8 cellular contexts compared by ENCODE assay signal in the genomic region with DNA sequence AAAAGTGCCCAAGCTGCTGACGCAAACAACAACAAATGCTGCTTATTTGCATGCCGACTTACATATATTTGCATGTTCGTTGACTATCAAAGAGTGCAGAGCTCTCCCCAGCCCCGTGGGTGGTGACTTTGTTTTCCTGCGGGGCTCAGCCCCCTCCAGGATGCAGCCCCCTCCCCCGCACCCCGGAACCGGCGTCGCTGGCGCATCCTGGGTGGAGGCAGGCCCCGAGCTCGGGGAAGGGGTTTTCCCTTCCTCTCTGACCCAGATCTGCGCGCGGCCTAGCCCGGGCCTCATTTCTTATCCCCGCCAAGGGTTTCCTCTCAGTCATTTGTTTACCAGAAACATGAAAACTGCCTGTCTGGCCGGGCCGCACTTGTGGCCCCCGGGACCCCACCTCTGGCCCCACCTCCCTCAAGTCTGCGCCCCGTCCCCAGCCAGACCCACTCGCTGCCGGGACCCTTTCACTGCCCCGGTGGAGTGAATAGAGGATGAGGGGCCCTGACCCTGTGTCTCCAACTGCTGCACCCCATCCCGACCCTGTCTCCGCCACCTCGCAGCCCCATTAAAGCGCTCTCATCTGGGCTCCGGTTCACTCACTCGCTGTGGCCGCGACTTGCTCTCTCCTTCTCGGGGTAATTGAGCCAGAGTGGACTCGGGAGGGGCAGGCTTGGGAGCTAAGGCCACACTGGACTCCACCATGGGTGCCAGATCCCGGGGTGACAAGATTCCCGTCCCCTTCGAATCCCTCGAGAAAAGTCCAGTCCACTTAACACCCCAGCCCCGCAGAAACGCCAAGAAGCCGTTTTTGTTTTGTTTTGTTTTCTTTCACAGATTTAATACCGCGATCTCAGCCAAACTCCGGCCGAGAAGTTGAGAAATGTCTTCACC. TPM values are rescaled to one million over a fixed set of nuclear protein-coding genes. Genes with fewer than 3 reads are reported as not detected.
DNase-seq lines count a peak whose midpoint lies in the region; TF ChIP-seq lines count a peak whose summit lies in the region.
"Had no signal": no experiment of that assay in that cellular context is flagged by ENCODE, and none has a peak within 500 bp of the region (broad histone marks: within the 10 kb centered on the region; RNA-seq: fewer than 3 reads in every experiment).

No MANE protein-coding gene starts in this region.

- H3K4me2 ChIP-seq in osteoblast (ENCODE audit: insufficient read depth, low read length) = no peak overlapping the region

- in situ Hi-C loops in transverse colon (cut with MboI; ENCODE audit: low pct_ligation_motif_present in 1 of 4, low pct_unique_long_range_greater_than_20kb in 1 of 4, low sequenced_read_pairs in 3 of 4) = no loop called here
- in situ Hi-C loops in HAP-1 (cut with MboI; ENCODE audit: low sequenced_read_pairs) = no loop called here

- H3K79me2 ChIP-seq in osteoblast (ENCODE audit: insufficient read depth, low read length) = no peaks in the 10 kb centered on the region

- no peaks in the 10 kb centered on the region for H4K20me1 ChIP-seq in osteoblast (ENCODE audit: insufficient read depth, low read length)

- intact Hi-C loops in transverse colon (cut with DNase I; ENCODE audit: low total_unique reads) = no loop called here

- H3K4me3 ChIP-seq in osteoblast (ENCODE audit: insufficient read depth, low read length) (no peak overlapping the region), transverse colon (peak overlapping the region in 2 of 4 donors; percentile 8 to 32), HAP-1 (no peak overlapping the region)

- H2AFZ ChIP-seq in osteoblast (ENCODE audit: low read length) = no peak overlapping the region

- no peak for TF ChIP-seq POLR2A in transverse colon (IDR thresholded peaks at IDR 0.05)

- H3K27ac ChIP-seq in osteoblast (ENCODE audit: low read depth, low read length) (no peak overlapping the region), transverse colon (peak overlapping the region in 3 of 4 donors; percentile 41 to 57 (median 52))
- H3K27ac ChIP-seq: neutrophil had no signal

- H3K36me3 ChIP-seq in osteoblast (ENCODE audit: insufficient read depth, low read length) (peaks cover 8% of the 10 kb centered on the region), transverse colon (no peaks in the 10 kb centered on the region), HAP-1 (replicated peaks) (no peaks in the 10 kb centered on the region)
- H3K36me3 ChIP-seq: neutrophil had no signal

- no peak for TF ChIP-seq CTCF in osteoblast (IDR thresholded peaks at IDR 0.05; ENCODE audit: extremely low read depth, low read depth, low read length)
- TF ChIP-seq CTCF in transverse colon (IDR thresholded peaks at IDR 0.05) = no peak

- H3K4me1 ChIP-seq in osteoblast (ENCODE audit: insufficient read depth, low read length) (no peaks in the 10 kb centered on the region), transverse colon (no peaks in the 10 kb centered on the region), HAP-1 (no peaks in the 10 kb centered on the region)

- WGBS in transverse colon (ENCODE audit: low coverage in 1 of 2), 2 donors = 56 to 80% methylated on average over 2 to 46 of the region's 47 CpGs

- no peak for TF ChIP-seq EP300 in transverse colon (IDR thresholded peaks at IDR 0.05; ENCODE audit: low read depth)

- DNase-seq in T-helper 22 cell (ENCODE audit: low read depth) = peak; percentile 97
- peak; percentile 86 for DNase-seq in activated naive CD4-positive, alpha-beta T cell treated with anti-CD3 and anti-CD28 coated beads, Interleukin-2, amount 50 U/mL, for 16 hours
- peak; percentile 93 for DNase-seq in osteoblast (ENCODE audit: insufficient read length, low spot score, missing footprints)
- no peak for DNase-seq in transverse colon
- no peak for DNase-seq in NCI-H1417 treated with DMSO at 0.1 percent for 48 hours (lab: John Stamatoyannopoulos, UW)
- no peak for DNase-seq in DMS53 treated with DMSO at 0.1 percent for 48 hours (lab: John Stamatoyannopoulos, UW; ENCODE audit: unreplicated experiment)
- no peak for DNase-seq in HAP-1 (ENCODE audit: low spot score in 2 of 2)

- H3K27me3 ChIP-seq in osteoblast (ENCODE audit: insufficient read depth, low read length) (peaks cover 6% of the 10 kb centered on the region), transverse colon (peaks cover 21% of the 10 kb centered on the region), HAP-1 (ENCODE audit: low read depth) (peaks cover 4% of the 10 kb centered on the region)

- H3K9me3 ChIP-seq in osteoblast (ENCODE audit: low read depth, low read length) (no peaks in the 10 kb centered on the region), transverse colon (no peaks in the 10 kb centered on the region), HAP-1 (no peaks in the 10 kb centered on the region)
- H3K9me3 ChIP-seq: neutrophil had no signal

RNA-seq across cellular contexts. Expression of a gene that starts 5.4 kb away (rescaled TPM):
- total RNA-seq in osteoblast = 3.3 and 5.0 TPM in 2 replicates
- 10 to 100 TPM; 38.9 to 55.3 (median 45.0) TPM for total RNA-seq in transverse colon

RNA-seq across cellular contexts. Expression of a gene that starts 30.9 kb away (rescaled TPM):
- total RNA-seq in osteoblast (11.2 and 13.3 TPM in 2 replicates), transverse colon (10 to 100 TPM; 17.9 to 42.7 (median 37.1) TPM)

RNA-seq across cellular contexts. Expression of a gene that starts 36.0 kb away (rescaled TPM):
- not detected in 2 replicates for total RNA-seq in osteoblast
- 100 to 1,000 TPM in 3 of 4 donors, 10 to 100 TPM in 1; 40.2 to 368 (median 157) TPM for total RNA-seq in transverse colon

RNA-seq across cellular contexts. Expression of a gene that starts 40.9 kb away (rescaled TPM):
- total RNA-seq in osteoblast (not detected in 2 replicates), transverse colon (10 to 100 TPM; 10.5 to 38.8 (median 25.4) TPM)

Comparison
In these comparisons a context has a peak if more than half of its experiments do, and no peak if none do; other contexts are left out.
1. DNase-seq: peak in T-helper 22 cell (single experiment), activated naive CD4-positive, alpha-beta T cell treated with anti-CD3 and anti-CD28 coated beads, Interleukin-2, amount 50 U/mL, for 16 hours (single experiment) and osteoblast (single experiment); none in transverse colon (single experiment), NCI-H1417 treated with DMSO at 0.1 percent for 48 hours (single experiment), DMS53 treated with DMSO at 0.1 percent for 48 hours (single experiment) and HAP-1 (0 of 2).
2. RNA of a gene that starts 36.0 kb away (total RNA-seq): 40.2 to 368 TPM in transverse colon; not detected in osteoblast; every median in the first group is over 10 times any median in the second.